In the genomic region with DNA sequence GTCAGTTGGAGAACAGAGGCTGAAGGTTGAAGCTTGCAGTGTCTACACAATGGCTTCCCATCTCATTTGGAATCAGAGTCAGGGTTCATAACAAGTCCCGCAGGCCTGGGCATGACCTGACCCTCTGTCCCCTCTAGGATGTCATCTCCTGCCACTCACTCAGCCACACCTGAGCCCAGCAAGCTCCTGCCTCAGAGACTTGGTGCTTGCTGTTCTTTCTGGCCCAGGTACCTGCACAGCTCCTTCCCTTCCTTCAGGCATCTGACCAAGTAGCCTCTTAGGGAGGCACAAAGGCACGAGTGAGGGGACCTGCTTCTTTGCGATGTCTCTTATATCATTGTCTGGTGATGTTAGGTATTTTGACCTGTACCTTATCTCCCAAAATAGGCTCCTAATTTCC, we compare ENCODE assay signal across 20 cellular contexts. TPM values are rescaled to one million over a fixed set of nuclear protein-coding genes. Genes with fewer than 3 reads are reported as not detected.
DNase-seq lines count a peak whose midpoint lies in the region; ATAC-seq and TF ChIP-seq lines count a peak whose summit lies in the region.
"Had no signal": no experiment of that assay in that cellular context is flagged by ENCODE, and none has a peak within 500 bp of the region (broad histone marks: within the 10 kb centered on the region; RNA-seq: fewer than 3 reads in every experiment).

No MANE protein-coding gene starts in this region.

- CTCF ChIA-PET in activated naive CD4-positive, alpha-beta T cell treated with anti-CD3 and anti-CD28 coated beads for 36 hours (lab: Charles Lee), result interaction anchor here (1.2 kb wide), 1 partner anchor 9 kb away, joined by 5 read pairs; no protein-coding TSS in a partner anchor

- DNase-seq in activated naive CD8-positive, alpha-beta T cell treated with anti-CD3 and anti-CD28 coated beads, Interleukin-2, amount 10 ng/mL, durations not matched to agents 7 days and 5 days, result no peak
- DNase-seq in activated naive CD8-positive, alpha-beta T cell treated with anti-CD3 and anti-CD28 coated beads, Interleukin-2, amount 50 U/mL, for 24 hours, result no peak
- DNase-seq in central memory CD8-positive, alpha-beta T cell (ENCODE audit: low spot score in 2 of 2), result no peak
- DNase-seq in neural crest cell (ENCODE audit: low read depth, low spot score) (no peak), NCI-H2081 (lab: John Stamatoyannopoulos, UW) (no peak)
- DNase-seq in activated naive CD4-positive, alpha-beta T cell treated with anti-CD3 and anti-CD28 coated beads for 36 hours, result no peak
- DNase-seq: CD4-positive, alpha-beta T cell; DMS 273 treated with DMSO at 0.1 percent for 48 hours; DMS79; GF-D8; HCEC 1CT; NCI-H1048; NCI-H1417; NCI-H1694; NCI-H2029 treated with DMSO at 0.1 percent for 48 hours; NCI-H2227 treated with DMSO at 0.1 percent for 48 hours; NCI-H526 treated with DMSO at 0.1 percent for 48 hours; PC-9; Right ventricle myocardium superior had no signal

- TF ChIP-seq CTCF in neural crest cell (conservative IDR thresholded peaks at IDR 0.05), result no peak

- POLR2A ChIA-PET in activated naive CD8-positive, alpha-beta T cell treated with anti-CD3 and anti-CD28 coated beads, Interleukin-2, amount 10 ng/mL, durations not matched to agents 7 days and 5 days (lab: Charles Lee), result no interaction called here

- H3K27ac Mint-ChIP-seq in activated naive CD8-positive, alpha-beta T cell treated with anti-CD3 and anti-CD28 coated beads, Interleukin-2, amount 10 ng/mL, durations not matched to agents 7 days and 5 days, result peak overlapping the region; percentile 59
- no peak overlapping the region for H3K27ac Mint-ChIP-seq in activated naive CD8-positive, alpha-beta T cell treated with anti-CD3 and anti-CD28 coated beads, Interleukin-2, amount 50 U/mL, for 24 hours
- peak overlapping the region; percentile 48 for H3K27ac Mint-ChIP-seq in central memory CD8-positive, alpha-beta T cell (ENCODE audit: low read depth)
- peak overlapping the region; percentile 57 for H3K27ac Mint-ChIP-seq in neural crest cell (ENCODE audit: unreplicated experiment)
- H3K27ac Mint-ChIP-seq in activated naive CD4-positive, alpha-beta T cell treated with anti-CD3 and anti-CD28 coated beads for 36 hours, result no peak overlapping the region
- H3K27ac Mint-ChIP-seq: CD4-positive, alpha-beta T cell had no signal

- no peak overlapping the region for H3K4me3 Mint-ChIP-seq in activated naive CD8-positive, alpha-beta T cell treated with anti-CD3 and anti-CD28 coated beads, Interleukin-2, amount 10 ng/mL, durations not matched to agents 7 days and 5 days
- H3K4me3 Mint-ChIP-seq in activated naive CD8-positive, alpha-beta T cell treated with anti-CD3 and anti-CD28 coated beads, Interleukin-2, amount 50 U/mL, for 24 hours, result no peak overlapping the region
- no peak overlapping the region for H3K4me3 Mint-ChIP-seq in central memory CD8-positive, alpha-beta T cell
- H3K4me3 Mint-ChIP-seq in neural crest cell, result no peak overlapping the region
- no peak overlapping the region for H3K4me3 Mint-ChIP-seq in activated naive CD4-positive, alpha-beta T cell treated with anti-CD3 and anti-CD28 coated beads for 36 hours
- H3K4me3 Mint-ChIP-seq: CD4-positive, alpha-beta T cell had no signal

- no peaks in the 10 kb centered on the region for H3K4me1 Mint-ChIP-seq in activated naive CD8-positive, alpha-beta T cell treated with anti-CD3 and anti-CD28 coated beads, Interleukin-2, amount 10 ng/mL, durations not matched to agents 7 days and 5 days
- H3K4me1 Mint-ChIP-seq in activated naive CD8-positive, alpha-beta T cell treated with anti-CD3 and anti-CD28 coated beads, Interleukin-2, amount 50 U/mL, for 24 hours, result no peaks in the 10 kb centered on the region
- H3K4me1 Mint-ChIP-seq in central memory CD8-positive, alpha-beta T cell, result peaks cover 44% of the 10 kb centered on the region
- no peaks in the 10 kb centered on the region for H3K4me1 Mint-ChIP-seq in neural crest cell
- peaks cover 18% of the 10 kb centered on the region for H3K4me1 Mint-ChIP-seq in activated naive CD4-positive, alpha-beta T cell treated with anti-CD3 and anti-CD28 coated beads for 36 hours (ENCODE audit: low read depth)

- no peak for ATAC-seq in activated naive CD8-positive, alpha-beta T cell treated with anti-CD3 and anti-CD28 coated beads, Interleukin-2, amount 10 ng/mL, durations not matched to agents 7 days and 5 days (ENCODE audit: low read depth)
- ATAC-seq in activated naive CD8-positive, alpha-beta T cell treated with anti-CD3 and anti-CD28 coated beads, Interleukin-2, amount 50 U/mL, for 24 hours, result no peak
- ATAC-seq in central memory CD8-positive, alpha-beta T cell (replicated peaks; ENCODE audit: extremely low read depth, poor library complexity, severe bottlenecking), result no peak
- no peak for ATAC-seq in HG03432 (IDR thresholded peaks at IDR 0.05; ENCODE audit: unreplicated experiment)

- peaks cover 20% of the 10 kb centered on the region for H3K36me3 Mint-ChIP-seq in activated naive CD8-positive, alpha-beta T cell treated with anti-CD3 and anti-CD28 coated beads, Interleukin-2, amount 10 ng/mL, durations not matched to agents 7 days and 5 days
- peaks cover 24% of the 10 kb centered on the region for H3K36me3 Mint-ChIP-seq in activated naive CD8-positive, alpha-beta T cell treated with anti-CD3 and anti-CD28 coated beads, Interleukin-2, amount 50 U/mL, for 24 hours (ENCODE audit: low read depth)
- H3K36me3 Mint-ChIP-seq in central memory CD8-positive, alpha-beta T cell (ENCODE audit: insufficient read depth), result peaks cover 26% of the 10 kb centered on the region
- H3K36me3 Mint-ChIP-seq in neural crest cell (ENCODE audit: low read depth), result peaks cover 6% of the 10 kb centered on the region
- peaks cover 18% of the 10 kb centered on the region for H3K36me3 Mint-ChIP-seq in activated naive CD4-positive, alpha-beta T cell treated with anti-CD3 and anti-CD28 coated beads for 36 hours (ENCODE audit: low read depth)

- intact Hi-C loops in activated naive CD4-positive, alpha-beta T cell treated with anti-CD3 and anti-CD28 coated beads for 36 hours (cut with micrococcal nuclease), result no loop called here

- no peaks in the 10 kb centered on the region for H3K27me3 Mint-ChIP-seq in activated naive CD8-positive, alpha-beta T cell treated with anti-CD3 and anti-CD28 coated beads, Interleukin-2, amount 10 ng/mL, durations not matched to agents 7 days and 5 days
- H3K27me3 Mint-ChIP-seq in activated naive CD8-positive, alpha-beta T cell treated with anti-CD3 and anti-CD28 coated beads, Interleukin-2, amount 50 U/mL, for 24 hours, result no peaks in the 10 kb centered on the region
- H3K27me3 Mint-ChIP-seq in central memory CD8-positive, alpha-beta T cell, result no peaks in the 10 kb centered on the region
- no peaks in the 10 kb centered on the region for H3K27me3 Mint-ChIP-seq in neural crest cell (ENCODE audit: low read depth)
- H3K27me3 Mint-ChIP-seq in activated naive CD4-positive, alpha-beta T cell treated with anti-CD3 and anti-CD28 coated beads for 36 hours (ENCODE audit: low read depth), result no peaks in the 10 kb centered on the region
- H3K27me3 Mint-ChIP-seq: CD4-positive, alpha-beta T cell had no signal

- no peaks in the 10 kb centered on the region for H3K9me3 Mint-ChIP-seq in activated naive CD8-positive, alpha-beta T cell treated with anti-CD3 and anti-CD28 coated beads, Interleukin-2, amount 10 ng/mL, durations not matched to agents 7 days and 5 days
- no peaks in the 10 kb centered on the region for H3K9me3 Mint-ChIP-seq in activated naive CD8-positive, alpha-beta T cell treated with anti-CD3 and anti-CD28 coated beads, Interleukin-2, amount 50 U/mL, for 24 hours
- H3K9me3 Mint-ChIP-seq in central memory CD8-positive, alpha-beta T cell, result no peaks in the 10 kb centered on the region
- H3K9me3 Mint-ChIP-seq in neural crest cell, result peaks cover 2% of the 10 kb centered on the region
- peaks cover 4% of the 10 kb centered on the region for H3K9me3 Mint-ChIP-seq in activated naive CD4-positive, alpha-beta T cell treated with anti-CD3 and anti-CD28 coated beads for 36 hours
- H3K9me3 Mint-ChIP-seq: CD4-positive, alpha-beta T cell had no signal

RNA-seq across cellular contexts. Expression of gene ZBTB49, which starts 9.0 kb away (rescaled TPM):
- 10 to 100 TPM in 1 of 2 experiments, 1 to 10 TPM in 1; 9.7 to 13.0 TPM for total RNA-seq in activated naive CD8-positive, alpha-beta T cell treated with anti-CD3 and anti-CD28 coated beads, Interleukin-2, amount 10 ng/mL, durations not matched to agents 7 days and 5 days
- total RNA-seq in neural crest cell, result 5.7 and 7.8 TPM in 2 replicates
- total RNA-seq in activated naive CD4-positive, alpha-beta T cell treated with anti-CD3 and anti-CD28 coated beads for 36 hours, result 1 to 10 TPM; 4.2 to 4.5 TPM

RNA-seq across cellular contexts. Expression of gene LYAR, which starts 9.1 kb away (rescaled TPM):
- 10 to 100 TPM; 54.5 to 62.3 TPM for total RNA-seq in activated naive CD8-positive, alpha-beta T cell treated with anti-CD3 and anti-CD28 coated beads, Interleukin-2, amount 10 ng/mL, durations not matched to agents 7 days and 5 days
- 24.7 and 27.3 TPM in 2 replicates for total RNA-seq in neural crest cell
- 10 to 100 TPM; 42.3 to 42.4 TPM for total RNA-seq in activated naive CD4-positive, alpha-beta T cell treated with anti-CD3 and anti-CD28 coated beads for 36 hours

RNA-seq across cellular contexts. Expression of gene TMEM128, which starts 51.0 kb away (rescaled TPM):
- total RNA-seq in activated naive CD8-positive, alpha-beta T cell treated with anti-CD3 and anti-CD28 coated beads, Interleukin-2, amount 10 ng/mL, durations not matched to agents 7 days and 5 days, result 10 to 100 TPM; 18.4 to 18.6 TPM
- total RNA-seq in neural crest cell, result 26.7 and 28.4 TPM in 2 replicates
- 10 to 100 TPM; 21.7 to 22.0 TPM for total RNA-seq in activated naive CD4-positive, alpha-beta T cell treated with anti-CD3 and anti-CD28 coated beads for 36 hours

Comparison
In these comparisons a context has a peak if more than half of its experiments do, and no peak if none do; other contexts are left out.
1. H3K27ac Mint-ChIP-seq: peak in activated naive CD8-positive, alpha-beta T cell treated with anti-CD3 and anti-CD28 coated beads, Interleukin-2, amount 10 ng/mL, durations not matched to agents 7 days and 5 days (single experiment), central memory CD8-positive, alpha-beta T cell (single experiment) and neural crest cell (single experiment); none in activated naive CD8-positive, alpha-beta T cell treated with anti-CD3 and anti-CD28 coated beads, Interleukin-2, amount 50 U/mL, for 24 hours (single experiment) and activated naive CD4-positive, alpha-beta T cell treated with anti-CD3 and anti-CD28 coated beads for 36 hours (single experiment).